ENCODE assay signal across 37 cellular contexts in the genomic region with DNA sequence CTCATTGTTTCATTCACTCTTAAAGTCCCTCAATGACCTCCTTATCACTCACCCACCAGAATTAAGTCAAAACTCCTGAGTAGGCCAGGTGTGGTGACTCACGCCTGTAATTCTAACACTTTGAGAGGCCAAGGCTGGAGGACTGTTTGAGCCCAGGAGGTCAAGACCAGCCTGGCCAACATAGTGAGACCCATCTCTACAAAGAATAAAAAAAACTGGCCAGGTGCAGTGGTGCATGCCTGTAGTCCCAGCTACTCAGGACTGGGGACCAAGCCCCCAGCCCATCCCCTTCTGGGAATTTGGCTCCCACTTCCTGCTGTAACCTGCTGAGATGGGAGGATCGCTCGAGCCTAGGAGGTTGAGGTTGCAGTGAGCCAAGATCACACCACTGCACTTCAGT. TPM values are rescaled to one million over a fixed set of nuclear protein-coding genes. Genes with fewer than 3 reads are reported as not detected.
"Had no signal": no experiment of that assay in that cellular context is flagged by ENCODE, and none has a peak within 500 bp of the region (broad histone marks: within the 10 kb centered on the region; RNA-seq: fewer than 3 reads in every experiment).

No MANE protein-coding gene starts in this region.

- ATAC-seq: activated CD8-positive, alpha-beta T cell treated with anti-CD3 and anti-CD28 coated beads, Interleukin-2, amount 10 ng/mL, durations not matched to agents 7 days and 5 days; activated naive CD8-positive, alpha-beta T cell treated with anti-CD3 and anti-CD28 coated beads, Interleukin-2, amount 50 U/mL, for 24 hours had no signal

- DNase-seq: activated B cell treated with CpG ODN at 0.5 μM for 24 hours; activated CD4-positive, alpha-beta memory T cell treated with anti-CD3 and anti-CD28 coated beads, Interleukin-2, amount 10 ng/mL, durations not matched to agents 7 days and 5 days; activated CD4-positive, alpha-beta T cell treated with anti-CD3 and anti-CD28 coated beads for 4 hours; activated CD4-positive, alpha-beta T cell treated with anti-CD3 and anti-CD28 coated beads, Interleukin-2, amount 10 ng/mL, durations not matched to agents 7 days and 5 days; activated CD4-positive, alpha-beta T cell treated with anti-CD3 and anti-CD28 coated beads, Interleukin-2, amount 50 U/mL, for 48 hours; activated CD4-positive, CD25-positive, alpha-beta regulatory T cell treated with anti-CD3 and anti-CD28 coated beads, Interleukin-2, amount 50 U/mL, for 72 hours; activated CD8-positive, alpha-beta memory T cell treated with anti-CD3 and anti-CD28 coated beads for 24 hours; activated CD8-positive, alpha-beta memory T cell treated with anti-CD3 and anti-CD28 coated beads, Interleukin-2, amount 50 U/mL, for 4 hours; activated CD8-positive, alpha-beta T cell treated with anti-CD3 and anti-CD28 coated beads, Interleukin-2, amount 10 ng/mL, durations not matched to agents 7 days and 5 days; activated effector memory CD4-positive, alpha-beta T cell treated with Interleukin-2 at 50 U/mL for 16 hours; activated gamma-delta T cell; activated naive CD4-positive, alpha-beta T cell treated with anti-CD3 and anti-CD28 coated beads, Interleukin-2, amount 10 ng/mL, durations not matched to agents 7 days and 5 days; activated naive CD4-positive, alpha-beta T cell treated with Interleukin-2 at 50 U/mL for 16 hours; activated naive CD8-positive, alpha-beta T cell treated with anti-CD3 and anti-CD28 coated beads, Interleukin-2, amount 10 ng/mL, durations not matched to agents 7 days and 5 days; activated naive CD8-positive, alpha-beta T cell treated with anti-CD3 and anti-CD28 coated beads, Interleukin-2, amount 50 U/mL, for 24 hours; activated T-cell treated with anti-CD3 and anti-CD28 coated beads, Interleukin-2, amount 50 U/mL, for 24 hours; activated T-cell treated with anti-CD3 and anti-CD28 coated beads, Interleukin-2, amount 50 U/mL, for 48 hours; amygdala; anterior cingulate cortex; caudate nucleus; SW 1271; T-helper 1 cell; T-helper 2 cell; T-helper 9 cell had no signal

- H3K4me1 Mint-ChIP-seq: activated B cell treated with CpG ODN at 0.5 μM for 24 hours, brain had no signal

- H3K9me3 Mint-ChIP-seq: activated B cell treated with CpG ODN at 0.5 μM for 24 hours; activated CD4-positive, alpha-beta memory T cell treated with anti-CD3 and anti-CD28 coated beads, Interleukin-2, amount 10 ng/mL, durations not matched to agents 7 days and 5 days; activated CD4-positive, alpha-beta T cell treated with anti-CD3 and anti-CD28 coated beads, Interleukin-2, amount 10 ng/mL, durations not matched to agents 7 days and 5 days; activated naive CD4-positive, alpha-beta T cell treated with anti-CD3 and anti-CD28 coated beads, Interleukin-2, amount 10 ng/mL, durations not matched to agents 7 days and 5 days; activated naive CD4-positive, alpha-beta T cell treated with anti-CD3 and anti-CD28 coated beads, Interleukin-2, amount 50 U/mL, for 24 hours; activated naive CD8-positive, alpha-beta T cell treated with anti-CD3 and anti-CD28 coated beads, Interleukin-2, amount 10 ng/mL, durations not matched to agents 7 days and 5 days; activated naive CD8-positive, alpha-beta T cell treated with anti-CD3 and anti-CD28 coated beads, Interleukin-2, amount 50 U/mL, for 24 hours; activated T-cell treated with anti-CD3 and anti-CD28 coated beads, Interleukin-2, amount 50 U/mL, for 24 hours; activated T-helper 2 cell treated with anti-CD3 and anti-CD28 coated beads, Interferon-gamma antibody, Interleukin-2, Interleukin-4, amounts not matched to agents 10 μg/mL and 5 μg/mL and 100 μg/mL, durations not matched to agents 14 hours and 24 hours and 36 hours; T-helper 1 cell treated with Interleukin-12 subunit alpha and Interleukin-12 subunit beta and Interleukin-4 antibody, amounts not matched to agents 30 μg/mL and 1 μg/mL, for 36 hours; T-helper 2 cell treated with Interferon-gamma antibody and Interleukin-4, amounts not matched to agents 5 μg/mL and 100 μg/mL, for 36 hours had no signal

- H3K4me1 ChIP-seq: ascending aorta had no signal

- H3K27me3 ChIP-seq: ascending aorta, cardiac muscle cell had no signal

- FAIRE-seq: bronchial epithelial cell, TTC549 had no signal

- H3K9me3 ChIP-seq: ascending aorta had no signal

- H3K27ac Mint-ChIP-seq: activated B cell treated with CpG ODN at 0.5 μM for 24 hours; activated CD4-positive, alpha-beta memory T cell treated with anti-CD3 and anti-CD28 coated beads, Interleukin-2, amount 10 ng/mL, durations not matched to agents 7 days and 5 days; activated CD4-positive, alpha-beta T cell treated with anti-CD3 and anti-CD28 coated beads, Interleukin-2, amount 10 ng/mL, durations not matched to agents 7 days and 5 days; activated CD8-positive, alpha-beta T cell treated with anti-CD3 and anti-CD28 coated beads, Interleukin-2, amount 10 ng/mL, durations not matched to agents 7 days and 5 days; activated naive CD4-positive, alpha-beta T cell treated with anti-CD3 and anti-CD28 coated beads, Interleukin-2, amount 10 ng/mL, durations not matched to agents 7 days and 5 days; activated naive CD4-positive, alpha-beta T cell treated with anti-CD3 and anti-CD28 coated beads, Interleukin-2, amount 50 U/mL, for 24 hours; activated naive CD8-positive, alpha-beta T cell; activated naive CD8-positive, alpha-beta T cell treated with anti-CD3 and anti-CD28 coated beads, Interleukin-2, amount 10 ng/mL, durations not matched to agents 7 days and 5 days; activated naive CD8-positive, alpha-beta T cell treated with anti-CD3 and anti-CD28 coated beads, Interleukin-2, amount 50 U/mL, for 24 hours; activated T-cell treated with anti-CD3 and anti-CD28 coated beads, Interleukin-2, amount 50 U/mL, for 24 hours; activated T-helper 2 cell treated with anti-CD3 and anti-CD28 coated beads, Interferon-gamma antibody, Interleukin-2, Interleukin-4, amounts not matched to agents 10 μg/mL and 5 μg/mL and 100 μg/mL, durations not matched to agents 14 hours and 24 hours and 36 hours; T-helper 1 cell treated with Interleukin-12 subunit alpha and Interleukin-12 subunit beta and Interleukin-4 antibody, amounts not matched to agents 30 μg/mL and 1 μg/mL, for 36 hours; T-helper 2 cell treated with Interferon-gamma antibody and Interleukin-4, amounts not matched to agents 5 μg/mL and 100 μg/mL, for 36 hours had no signal

- H3K36me3 ChIP-seq: ascending aorta, cardiac muscle cell had no signal

- H3K27ac ChIP-seq: ascending aorta, cardiac muscle cell, VCaP had no signal

- H3K36me3 Mint-ChIP-seq: activated naive CD4-positive, alpha-beta T cell treated with anti-CD3 and anti-CD28 coated beads, Interleukin-2, amount 10 ng/mL, durations not matched to agents 7 days and 5 days; activated naive CD8-positive, alpha-beta T cell treated with anti-CD3 and anti-CD28 coated beads, Interleukin-2, amount 10 ng/mL, durations not matched to agents 7 days and 5 days; brain had no signal

- H3K4me3 Mint-ChIP-seq: activated B cell treated with CpG ODN at 0.5 μM for 24 hours; activated CD4-positive, alpha-beta memory T cell treated with anti-CD3 and anti-CD28 coated beads, Interleukin-2, amount 10 ng/mL, durations not matched to agents 7 days and 5 days; activated CD4-positive, alpha-beta T cell treated with anti-CD3 and anti-CD28 coated beads, Interleukin-2, amount 10 ng/mL, durations not matched to agents 7 days and 5 days; activated CD8-positive, alpha-beta T cell treated with anti-CD3 and anti-CD28 coated beads, Interleukin-2, amount 10 ng/mL, durations not matched to agents 7 days and 5 days; activated naive CD4-positive, alpha-beta T cell treated with anti-CD3 and anti-CD28 coated beads, Interleukin-2, amount 10 ng/mL, durations not matched to agents 7 days and 5 days; activated naive CD4-positive, alpha-beta T cell treated with anti-CD3 and anti-CD28 coated beads, Interleukin-2, amount 50 U/mL, for 24 hours; activated naive CD8-positive, alpha-beta T cell; activated naive CD8-positive, alpha-beta T cell treated with anti-CD3 and anti-CD28 coated beads, Interleukin-2, amount 10 ng/mL, durations not matched to agents 7 days and 5 days; activated naive CD8-positive, alpha-beta T cell treated with anti-CD3 and anti-CD28 coated beads, Interleukin-2, amount 50 U/mL, for 24 hours; activated T-cell treated with anti-CD3 and anti-CD28 coated beads, Interleukin-2, amount 50 U/mL, for 24 hours; brain; T-helper 1 cell treated with Interleukin-12 subunit alpha and Interleukin-12 subunit beta and Interleukin-4 antibody, amounts not matched to agents 30 μg/mL and 1 μg/mL, for 36 hours; T-helper 2 cell treated with Interferon-gamma antibody and Interleukin-4, amounts not matched to agents 5 μg/mL and 100 μg/mL, for 36 hours had no signal

- H3K27me3 Mint-ChIP-seq: activated B cell treated with CpG ODN at 0.5 μM for 24 hours; activated CD4-positive, alpha-beta memory T cell treated with anti-CD3 and anti-CD28 coated beads, Interleukin-2, amount 10 ng/mL, durations not matched to agents 7 days and 5 days; activated CD4-positive, alpha-beta T cell treated with anti-CD3 and anti-CD28 coated beads, Interleukin-2, amount 10 ng/mL, durations not matched to agents 7 days and 5 days; activated naive CD4-positive, alpha-beta T cell treated with anti-CD3 and anti-CD28 coated beads, Interleukin-2, amount 10 ng/mL, durations not matched to agents 7 days and 5 days; activated naive CD4-positive, alpha-beta T cell treated with anti-CD3 and anti-CD28 coated beads, Interleukin-2, amount 50 U/mL, for 24 hours; activated naive CD8-positive, alpha-beta T cell treated with anti-CD3 and anti-CD28 coated beads, Interleukin-2, amount 50 U/mL, for 24 hours; activated T-cell treated with anti-CD3 and anti-CD28 coated beads, Interleukin-2, amount 50 U/mL, for 24 hours had no signal

- H3K4me3 ChIP-seq: ascending aorta, cardiac muscle cell had no signal

RNA-seq across cellular contexts. Expression of a gene that starts 28.9 kb away (rescaled TPM):
- total RNA-seq: activated B cell treated with CpG ODN at 0.5 μM for 24 hours; activated CD4-positive, alpha-beta memory T cell treated with anti-CD3 and anti-CD28 coated beads, Interleukin-2, amount 10 ng/mL, durations not matched to agents 7 days and 5 days; activated CD4-positive, alpha-beta T cell treated with anti-CD3 and anti-CD28 coated beads, Interleukin-2, amount 10 ng/mL, durations not matched to agents 7 days and 5 days; activated CD8-positive, alpha-beta T cell treated with anti-CD3 and anti-CD28 coated beads, Interleukin-2, amount 10 ng/mL, durations not matched to agents 7 days and 5 days; activated naive CD8-positive, alpha-beta T cell treated with anti-CD3 and anti-CD28 coated beads, Interleukin-2, amount 10 ng/mL, durations not matched to agents 7 days and 5 days; activated T-helper 2 cell treated with anti-CD3 and anti-CD28 coated beads, Interferon-gamma antibody, Interleukin-2, Interleukin-4, amounts not matched to agents 10 μg/mL and 5 μg/mL and 100 μg/mL, durations not matched to agents 14 hours and 24 hours and 36 hours; ascending aorta; bronchial epithelial cell; cardiac muscle cell; cerebellum had no signal
- polyA plus RNA-seq: adipose tissue, cardiac muscle cell had no signal
